18 cellular contexts compared by ENCODE assay signal in the genomic region with DNA sequence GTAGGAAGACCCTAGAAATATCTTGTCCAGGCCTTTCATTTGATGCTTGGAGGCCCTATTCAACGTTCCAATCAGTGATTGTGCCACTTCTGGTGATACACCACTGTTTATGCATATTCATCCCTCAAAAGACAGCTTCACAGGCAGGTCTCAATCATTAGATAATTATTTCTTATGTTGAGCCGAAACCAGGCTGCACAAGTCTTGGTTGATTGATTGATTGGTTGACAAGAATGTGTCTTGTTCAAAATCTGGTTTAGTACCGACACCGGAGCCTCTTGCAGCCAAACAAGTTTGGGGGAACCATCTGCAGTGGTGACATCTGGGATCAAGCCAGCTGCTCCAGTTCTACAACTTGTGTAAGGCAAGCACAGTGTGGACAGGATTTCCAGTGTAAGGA. TPM values are rescaled to one million over a fixed set of nuclear protein-coding genes. Genes with fewer than 3 reads are reported as not detected.
A peak's percentile ranks its signal among the peaks of the same experiment; 100 is the strongest.
DNase-seq lines count a peak whose midpoint lies in the region; TF ChIP-seq lines count a peak whose summit lies in the region.
"Had no signal": no experiment of that assay in that cellular context is flagged by ENCODE, and none has a peak within 500 bp of the region (broad histone marks: within the 10 kb centered on the region; RNA-seq: fewer than 3 reads in every experiment).

No MANE protein-coding gene starts in this region.

- TF ChIP-seq CTCF in colonic mucosa (IDR thresholded peaks at IDR 0.05) = no peak

- intact Hi-C loops in colonic mucosa (cut with DNase I) = no loop called here

- peak; percentile 27 for DNase-seq in DMS 273 (lab: John Stamatoyannopoulos, UW; ENCODE audit: unreplicated experiment)
- DNase-seq in DMS 273 treated with DMSO at 0.1 percent for 48 hours (lab: John Stamatoyannopoulos, UW) = no peak
- DNase-seq in NCI-H524 (lab: John Stamatoyannopoulos, UW) = peak; percentile 36 to 76
- DNase-seq in NCI-H524 treated with DMSO at 0.1 percent for 48 hours (lab: John Stamatoyannopoulos, UW) = no peak
- DNase-seq in colonic mucosa = no peak
- DNase-seq: AML-193; Caco-2; Calu3; CD4-positive, alpha-beta T cell; CD8-positive, alpha-beta T cell; DMS79 treated with DMSO at 0.1 percent for 48 hours; GF-D8 had no signal

- H3K4me3 ChIP-seq in colonic mucosa = no peak overlapping the region
- H3K4me3 ChIP-seq: A549; BLaER1 treated with 17β-estradiol and CSF1 and Interleukin-3, amounts not matched to agents 10 nM and 100 nM had no signal

- no peak overlapping the region for H3K9ac ChIP-seq in colonic mucosa (ENCODE audit: low read depth in 2 of 2, low read length in 2 of 2)
- H3K9ac ChIP-seq: BLaER1 treated with 17β-estradiol and CSF1 and Interleukin-3, amounts not matched to agents 10 nM and 100 nM had no signal

- no peaks in the 10 kb centered on the region for H3K36me3 ChIP-seq in colonic mucosa
- H3K36me3 ChIP-seq: BLaER1 treated with 17β-estradiol and CSF1 and Interleukin-3, amounts not matched to agents 10 nM and 100 nM had no signal

- H3K27me3 ChIP-seq in colonic mucosa = no peaks in the 10 kb centered on the region
- H3K27me3 ChIP-seq: BLaER1 treated with 17β-estradiol and CSF1 and Interleukin-3, amounts not matched to agents 10 nM and 100 nM had no signal

- no peaks in the 10 kb centered on the region for H3K9me3 ChIP-seq in colonic mucosa
- H3K9me3 ChIP-seq: A549; BLaER1 treated with 17β-estradiol and CSF1 and Interleukin-3, amounts not matched to agents 10 nM and 100 nM; Caco-2 had no signal

- H3K4me1 ChIP-seq in colonic mucosa = no peaks in the 10 kb centered on the region
- H3K4me1 ChIP-seq: A549, Caco-2 had no signal

- H3K27ac ChIP-seq in colonic mucosa = no peak overlapping the region
- H3K27ac ChIP-seq: 22Rv1; A549; BLaER1 treated with 17β-estradiol and CSF1 and Interleukin-3, amounts not matched to agents 10 nM and 100 nM; C4-2B had no signal

RNA-seq across cellular contexts. Expression of gene C8A, which starts 20.1 kb away (rescaled TPM):
- total RNA-seq in colonic mucosa = not detected
- total RNA-seq: A172; B cell; Caco-2; Calu3; CD4-positive, alpha-beta T cell; CD8-positive, alpha-beta T cell had no signal

RNA-seq across cellular contexts. Expression of gene FYB2, which starts 55.5 kb away (rescaled TPM):
- total RNA-seq in colonic mucosa = under 1 TPM; 0.32 to 0.66 TPM
- total RNA-seq: B cell; Calu3; CD4-positive, alpha-beta T cell; CD8-positive, alpha-beta T cell had no signal

Comparison
In these comparisons a context has a peak if more than half of its experiments do, and no peak if none do; other contexts are left out.
1. DNase-seq: peak in DMS 273 (single experiment) and NCI-H524 (2 of 2); none in DMS 273 treated with DMSO at 0.1 percent for 48 hours (single experiment), NCI-H524 treated with DMSO at 0.1 percent for 48 hours (single experiment) and colonic mucosa (single experiment).